ENCODE assay signal across 1 cellular context in the genomic region with DNA sequence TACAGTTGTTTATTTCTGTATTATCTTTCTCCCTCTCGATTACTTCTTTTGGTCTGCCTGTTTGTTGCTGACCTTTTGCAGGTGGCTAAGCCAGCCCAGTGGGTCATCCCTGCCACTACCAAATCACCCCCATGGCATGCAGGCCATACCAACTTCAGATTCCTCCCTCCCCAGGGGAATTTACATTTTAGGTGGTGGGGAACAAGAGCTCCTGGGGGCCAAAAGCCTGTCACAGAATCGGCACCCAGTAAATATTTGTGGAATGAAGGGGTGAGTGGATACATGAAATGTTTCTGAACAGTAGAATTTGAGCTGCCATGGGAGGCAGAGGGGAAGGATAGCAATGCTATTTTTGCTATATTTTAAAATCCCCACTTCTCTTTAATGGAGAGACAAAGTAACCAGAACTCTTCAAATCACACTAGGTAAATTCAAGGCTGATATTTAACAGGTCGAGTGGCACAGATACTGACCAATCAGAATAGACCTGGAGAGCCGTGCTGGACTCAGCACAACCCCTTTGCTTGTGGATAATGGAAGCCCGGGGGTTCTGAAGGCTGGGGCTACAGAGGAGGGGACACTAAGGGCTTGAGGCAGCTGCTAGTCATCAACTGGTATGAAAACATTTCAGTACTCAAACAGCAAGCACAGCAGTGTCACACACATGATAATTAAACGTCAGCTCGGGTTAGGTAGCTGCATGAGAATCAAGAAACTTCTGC.
TF ChIP-seq lines count a peak whose summit lies in the region.

No MANE protein-coding gene starts in this region.

TF ChIP-seq in HCT116, 20 proteins besides CTCF, POLR2A, EP300 and RAD21 (continued from another document):
- TF ChIP-seq YY1 (IDR thresholded peaks at IDR 0.05; ENCODE audit: extremely low read depth, insufficient replicate concordance, low read depth, low read length) (no peak), CEBPB (IDR thresholded peaks at IDR 0.05; ENCODE audit: low read depth) (no peak), POLR2AphosphoS5 (IDR thresholded peaks at IDR 0.05; ENCODE audit: low read depth, low read length) (no peak)
- TF ChIP-seq, protein P1, sequence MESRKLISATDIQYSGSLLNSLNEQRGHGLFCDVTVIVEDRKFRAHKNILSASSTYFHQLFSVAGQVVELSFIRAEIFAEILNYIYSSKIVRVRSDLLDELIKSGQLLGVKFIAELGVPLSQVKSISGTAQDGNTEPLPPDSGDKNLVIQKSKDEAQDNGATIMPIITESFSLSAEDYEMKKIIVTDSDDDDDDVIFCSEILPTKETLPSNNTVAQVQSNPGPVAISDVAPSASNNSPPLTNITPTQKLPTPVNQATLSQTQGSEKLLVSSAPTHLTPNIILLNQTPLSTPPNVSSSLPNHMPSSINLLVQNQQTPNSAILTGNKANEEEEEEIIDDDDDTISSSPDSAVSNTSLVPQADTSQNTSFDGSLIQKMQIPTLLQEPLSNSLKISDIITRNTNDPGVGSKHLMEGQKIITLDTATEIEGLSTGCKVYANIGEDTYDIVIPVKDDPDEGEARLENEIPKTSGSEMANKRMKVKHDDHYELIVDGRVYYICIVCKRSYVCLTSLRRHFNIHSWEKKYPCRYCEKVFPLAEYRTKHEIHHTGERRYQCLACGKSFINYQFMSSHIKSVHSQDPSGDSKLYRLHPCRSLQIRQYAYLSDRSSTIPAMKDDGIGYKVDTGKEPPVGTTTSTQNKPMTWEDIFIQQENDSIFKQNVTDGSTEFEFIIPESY (IDR thresholded peaks at IDR 0.05; ENCODE audit: extremely low read depth, insufficient replicate concordance, low read length), result no peak
